ENCODE assay signal across 17 cellular contexts in genomic region chr17:31926100-31926729, GRCh38. TPM values are rescaled to one million over a fixed set of nuclear protein-coding genes. Genes with fewer than 3 reads are reported as not detected.
DNase-seq lines count a peak whose midpoint lies in the region; ATAC-seq lines count a peak whose summit lies in the region.
"Had no signal": no experiment of that assay in that cellular context is flagged by ENCODE, and none has a peak within 500 bp of the region (broad histone marks: within the 10 kb centered on the region; RNA-seq: fewer than 3 reads in every experiment).

No MANE protein-coding gene starts in this region.

- H3K27me3 Mint-ChIP-seq in activated CD4-positive, alpha-beta memory T cell treated with anti-CD3 and anti-CD28 coated beads for 36 hours = no peaks in the 10 kb centered on the region
- H3K27me3 Mint-ChIP-seq in activated CD4-positive, alpha-beta memory T cell treated with anti-CD3 and anti-CD28 coated beads, Interleukin-2, amount 10 ng/mL, durations not matched to agents 7 days and 5 days = no peaks in the 10 kb centered on the region
- no peaks in the 10 kb centered on the region for H3K27me3 Mint-ChIP-seq in activated naive CD8-positive, alpha-beta T cell treated with anti-CD3 and anti-CD28 coated beads, Interleukin-2, amount 50 U/mL, for 24 hours

- ATAC-seq in activated naive CD8-positive, alpha-beta T cell treated with anti-CD3 and anti-CD28 coated beads, Interleukin-2, amount 50 U/mL, for 24 hours = peak; percentile 77
- ATAC-seq in GM19452 (IDR thresholded peaks at IDR 0.05; ENCODE audit: unreplicated experiment) = no peak

- intact Hi-C loops in activated CD4-positive, alpha-beta memory T cell treated with anti-CD3 and anti-CD28 coated beads for 36 hours (cut with micrococcal nuclease) = no loop called here

- H3K4me2 ChIP-seq in BLaER1 = peak overlapping the region; percentile 19; the same call in 1 of the 2 replicates
- H3K4me2 ChIP-seq: PC-9 had no signal

- no peaks in the 10 kb centered on the region for H3K27me3 ChIP-seq in BLaER1

- H3K27ac Mint-ChIP-seq in activated CD4-positive, alpha-beta memory T cell treated with anti-CD3 and anti-CD28 coated beads for 36 hours = no peak overlapping the region
- no peak overlapping the region for H3K27ac Mint-ChIP-seq in activated CD4-positive, alpha-beta memory T cell treated with anti-CD3 and anti-CD28 coated beads, Interleukin-2, amount 10 ng/mL, durations not matched to agents 7 days and 5 days
- no peak overlapping the region for H3K27ac Mint-ChIP-seq in activated naive CD8-positive, alpha-beta T cell treated with anti-CD3 and anti-CD28 coated beads, Interleukin-2, amount 50 U/mL, for 24 hours
- H3K27ac Mint-ChIP-seq: CD14-positive monocyte had no signal

- no peaks in the 10 kb centered on the region for H3K9me3 Mint-ChIP-seq in activated CD4-positive, alpha-beta memory T cell treated with anti-CD3 and anti-CD28 coated beads for 36 hours
- H3K9me3 Mint-ChIP-seq in activated CD4-positive, alpha-beta memory T cell treated with anti-CD3 and anti-CD28 coated beads, Interleukin-2, amount 10 ng/mL, durations not matched to agents 7 days and 5 days = no peaks in the 10 kb centered on the region
- H3K9me3 Mint-ChIP-seq in activated naive CD8-positive, alpha-beta T cell treated with anti-CD3 and anti-CD28 coated beads, Interleukin-2, amount 50 U/mL, for 24 hours = no peaks in the 10 kb centered on the region
- H3K9me3 Mint-ChIP-seq: CD14-positive monocyte had no signal

- DNase-seq in activated CD4-positive, alpha-beta memory T cell treated with anti-CD3 and anti-CD28 coated beads for 36 hours = peak; percentile 32
- no peak for DNase-seq in activated CD4-positive, alpha-beta memory T cell treated with anti-CD3 and anti-CD28 coated beads, Interleukin-2, amount 10 ng/mL, durations not matched to agents 7 days and 5 days
- DNase-seq in MV-4-11 (lab: John Stamatoyannopoulos, UW) (peak; percentile 5), globus pallidus (ENCODE audit: low spot score) (no peak), COLO668 (lab: John Stamatoyannopoulos, UW; ENCODE audit: unreplicated experiment) (no peak)
- DNase-seq in activated naive CD8-positive, alpha-beta T cell treated with anti-CD3 and anti-CD28 coated beads, Interleukin-2, amount 50 U/mL, for 24 hours = peak; percentile 12
- DNase-seq: Caco-2, DMS153, NCI-H1092, NCI-H146, NCI-H2081, NCI-H510A, NCI-H774, PC-9 had no signal

- H3K27ac ChIP-seq in BLaER1 = no peak overlapping the region
- H3K27ac ChIP-seq: PC-9 had no signal

- no peak overlapping the region for H3K9ac ChIP-seq in BLaER1

- H3K36me3 Mint-ChIP-seq in activated CD4-positive, alpha-beta memory T cell treated with anti-CD3 and anti-CD28 coated beads for 36 hours = no peaks in the 10 kb centered on the region
- no peaks in the 10 kb centered on the region for H3K36me3 Mint-ChIP-seq in activated CD4-positive, alpha-beta memory T cell treated with anti-CD3 and anti-CD28 coated beads, Interleukin-2, amount 10 ng/mL, durations not matched to agents 7 days and 5 days (ENCODE audit: low read depth)
- no peaks in the 10 kb centered on the region for H3K36me3 Mint-ChIP-seq in activated naive CD8-positive, alpha-beta T cell treated with anti-CD3 and anti-CD28 coated beads, Interleukin-2, amount 50 U/mL, for 24 hours (ENCODE audit: low read depth)
- H3K36me3 Mint-ChIP-seq: CD14-positive monocyte had no signal

- H3K36me3 ChIP-seq in BLaER1 = no peaks in the 10 kb centered on the region

- no peaks in the 10 kb centered on the region for H4K20me1 ChIP-seq in BLaER1

- H3K4me1 ChIP-seq in BLaER1 = peaks cover 16% of the 10 kb centered on the region
- H3K4me1 ChIP-seq: Caco-2 had no signal

- H3K4me3 Mint-ChIP-seq in activated CD4-positive, alpha-beta memory T cell treated with anti-CD3 and anti-CD28 coated beads for 36 hours = no peak overlapping the region
- H3K4me3 Mint-ChIP-seq in activated CD4-positive, alpha-beta memory T cell treated with anti-CD3 and anti-CD28 coated beads, Interleukin-2, amount 10 ng/mL, durations not matched to agents 7 days and 5 days = no peak overlapping the region
- H3K4me3 Mint-ChIP-seq in activated naive CD8-positive, alpha-beta T cell treated with anti-CD3 and anti-CD28 coated beads, Interleukin-2, amount 50 U/mL, for 24 hours = no peak overlapping the region
- H3K4me3 Mint-ChIP-seq: CD14-positive monocyte had no signal

- no peaks in the 10 kb centered on the region for H3K4me1 Mint-ChIP-seq in activated CD4-positive, alpha-beta memory T cell treated with anti-CD3 and anti-CD28 coated beads for 36 hours (ENCODE audit: low read depth)
- peaks cover 3% of the 10 kb centered on the region for H3K4me1 Mint-ChIP-seq in activated CD4-positive, alpha-beta memory T cell treated with anti-CD3 and anti-CD28 coated beads, Interleukin-2, amount 10 ng/mL, durations not matched to agents 7 days and 5 days
- peaks cover 5% of the 10 kb centered on the region for H3K4me1 Mint-ChIP-seq in activated naive CD8-positive, alpha-beta T cell treated with anti-CD3 and anti-CD28 coated beads, Interleukin-2, amount 50 U/mL, for 24 hours

- POLR2A ChIA-PET in activated CD4-positive, alpha-beta memory T cell treated with anti-CD3 and anti-CD28 coated beads for 36 hours (lab: Charles Lee) = no interaction called here
- POLR2A ChIA-PET in activated CD4-positive, alpha-beta memory T cell treated with anti-CD3 and anti-CD28 coated beads, Interleukin-2, amount 10 ng/mL, durations not matched to agents 7 days and 5 days (lab: Charles Lee) = interaction anchor here (1.4 kb wide), 1 partner anchor 11 kb away, joined by 3 read pairs; the partner anchor contains the start of gene SUZ12

- H3K9me3 ChIP-seq in BLaER1 = no peaks in the 10 kb centered on the region
- H3K9me3 ChIP-seq: Caco-2 had no signal

- no peak overlapping the region for H3K4me3 ChIP-seq in BLaER1
- H3K4me3 ChIP-seq: PC-9 had no signal

- CTCF ChIA-PET in activated CD4-positive, alpha-beta memory T cell treated with anti-CD3 and anti-CD28 coated beads for 36 hours (lab: Charles Lee) = no interaction called here
- CTCF ChIA-PET in activated CD4-positive, alpha-beta memory T cell treated with anti-CD3 and anti-CD28 coated beads, Interleukin-2, amount 10 ng/mL, durations not matched to agents 7 days and 5 days (lab: Charles Lee) = interaction anchor here (0.6 to 1.5 kb wide), 5 partner anchors 9 to 489 kb away, joined by 3 to 6 read pairs (median 3); partner anchors contain the start of genes SUZ12 and UTP6

RNA-seq across cellular contexts. Expression of gene SUZ12, which starts 10.6 kb away (rescaled TPM):
- total RNA-seq in activated CD4-positive, alpha-beta memory T cell treated with anti-CD3 and anti-CD28 coated beads for 36 hours = 10 to 100 TPM; 59.5 to 65.5 TPM
- 10 to 100 TPM; 60.1 to 61.2 TPM for total RNA-seq in activated CD4-positive, alpha-beta memory T cell treated with anti-CD3 and anti-CD28 coated beads, Interleukin-2, amount 10 ng/mL, durations not matched to agents 7 days and 5 days

RNA-seq across cellular contexts. Expression of gene UTP6, which starts 24.7 kb away (rescaled TPM):
- 100 to 1,000 TPM in 1 of 2 experiments, 10 to 100 TPM in 1; 99.4 to 109 TPM for total RNA-seq in activated CD4-positive, alpha-beta memory T cell treated with anti-CD3 and anti-CD28 coated beads for 36 hours
- 10 to 100 TPM; 67.3 to 73.0 TPM for total RNA-seq in activated CD4-positive, alpha-beta memory T cell treated with anti-CD3 and anti-CD28 coated beads, Interleukin-2, amount 10 ng/mL, durations not matched to agents 7 days and 5 days

Comparison
In these comparisons a context has a peak if more than half of its experiments do, and no peak if none do; other contexts are left out.
1. DNase-seq: peak in activated CD4-positive, alpha-beta memory T cell treated with anti-CD3 and anti-CD28 coated beads for 36 hours (single experiment), MV-4-11 (single experiment) and activated naive CD8-positive, alpha-beta T cell treated with anti-CD3 and anti-CD28 coated beads, Interleukin-2, amount 50 U/mL, for 24 hours (single experiment); none in activated CD4-positive, alpha-beta memory T cell treated with anti-CD3 and anti-CD28 coated beads, Interleukin-2, amount 10 ng/mL, durations not matched to agents 7 days and 5 days (single experiment), globus pallidus (single experiment) and COLO668 (single experiment).